In the genomic region with DNA sequence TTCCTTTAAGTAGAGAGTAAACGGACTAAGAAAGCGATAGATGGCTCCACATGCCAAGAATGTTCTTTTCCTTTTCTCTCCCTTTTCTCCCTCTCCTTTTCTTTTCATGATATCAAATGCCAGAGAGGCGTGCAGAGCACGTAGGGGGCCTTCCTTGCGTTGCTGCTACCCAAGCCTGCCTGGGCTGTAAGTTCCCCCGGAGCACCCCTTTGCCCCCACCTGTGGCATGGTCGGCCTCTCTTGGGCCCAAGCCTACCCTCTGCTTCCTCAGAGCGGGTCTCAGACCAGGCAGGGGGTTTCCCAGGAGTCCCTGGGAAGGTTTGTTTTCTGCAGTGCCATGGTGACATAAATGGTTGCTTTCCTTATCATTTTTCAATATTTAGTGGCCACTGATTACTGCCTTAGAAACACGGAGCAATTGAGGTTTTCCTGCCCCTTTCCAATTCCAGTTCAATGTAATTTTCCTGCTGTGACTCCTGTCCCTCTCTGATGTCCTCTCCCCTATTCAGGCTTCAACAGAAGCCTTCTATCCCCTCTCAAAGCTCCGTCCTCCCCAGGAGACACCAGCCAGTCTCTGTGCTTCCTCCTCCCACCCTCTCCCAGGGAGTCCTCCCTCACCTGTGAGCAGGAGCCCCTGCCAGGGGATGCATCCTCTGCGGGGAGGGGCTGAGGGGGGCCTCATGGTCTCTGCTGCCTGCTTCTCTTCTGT, we compare ENCODE assay signal across 22 cellular contexts. TPM values are rescaled to one million over a fixed set of nuclear protein-coding genes. Genes with fewer than 3 reads are reported as not detected.
"Had no signal": no experiment of that assay in that cellular context is flagged by ENCODE, and none has a peak within 500 bp of the region (broad histone marks: within the 10 kb centered on the region; RNA-seq: fewer than 3 reads in every experiment).

No MANE protein-coding gene starts in this region.

- DNase-seq: KBM-7, MG63, NCI-H1092, NCI-H1105 treated with DMSO at 0.1 percent for 48 hours, NCI-H1417 treated with DMSO at 0.1 percent for 48 hours, NCI-H146, NCI-H1694 treated with DMSO at 0.1 percent for 48 hours, NCI-H2029, NCI-H2081 treated with DMSO at 0.1 percent for 48 hours, NCI-H2171, NCI-H226, NCI-H446, NCI-H510A, NCI-H524 treated with DMSO at 0.1 percent for 48 hours, NCI-H774, SHP77, SK-N-SH, SW 1271, T-cell had no signal

- H3K36me3 ChIP-seq: MG63 had no signal

- H3K27ac ChIP-seq: RWPE1 had no signal

- H3K9me3 ChIP-seq: MG63, SK-N-SH had no signal

- H3K4me3 ChIP-seq: MG63 had no signal

- H3K27me3 ChIP-seq: MG63 had no signal

- H3K9ac ChIP-seq: SK-N-SH had no signal

RNA-seq across cellular contexts. Expression of a gene that starts 22.6 kb away (rescaled TPM):
- total RNA-seq: HT-29, SK-MEL-5, T-cell had no signal
